In genomic region chr13:49936085-49936942, GRCh38 we compare ENCODE assay signal across 1 cellular context.
TF ChIP-seq lines count a peak whose summit lies in the region.

Gene SPRYD7, minus strand, starts transcription at chr13:49936340. Its CDS starts 105 bp downstream, at chr13:49936235.

TF ChIP-seq in HepG2, 621 proteins besides CTCF, POLR2A, EP300 and RAD21 (continued from another document):
- TF ChIP-seq TFE3 (CRISPR knock-in tag; IDR thresholded peaks at IDR 0.05) (peak; percentile 69; the same call in 1 of the 2 replicates), GLMP (CRISPR knock-in tag; IDR thresholded peaks at IDR 0.05; ENCODE audit: borderline replicate concordance) (no peak), TEAD3 (CRISPR knock-in tag; optimal IDR thresholded peaks at IDR 0.05; ENCODE audit: borderline replicate concordance) (peak; percentile 89), SALL2 (CRISPR knock-in tag; IDR thresholded peaks at IDR 0.05) (peak; percentile 90; the same call in 1 of the 2 replicates), KDM5A (IDR thresholded peaks at IDR 0.05; ENCODE audit: borderline replicate concordance, low read length) (no peak), NR3C1 (CRISPR knock-in tag; IDR thresholded peaks at IDR 0.05) (no peak), KDM2A (CRISPR knock-in tag; IDR thresholded peaks at IDR 0.05; ENCODE audit: borderline replicate concordance, low read depth) (peak; percentile 97), ZNF616 (CRISPR knock-in tag; IDR thresholded peaks at IDR 0.05; ENCODE audit: low read depth) (0 out of 2 replicates have a peak, but pooled peaks have one; percentile 51), HMG20A (CRISPR knock-in tag; IDR thresholded peaks at IDR 0.05; ENCODE audit: borderline replicate concordance) (no peak; the same call in 1 of the 2 replicates), PRDM10 (CRISPR knock-in tag; IDR thresholded peaks at IDR 0.05; ENCODE audit: low read depth) (peak; percentile 66; the same call in 1 of the 2 replicates), HOXA5 (CRISPR knock-in tag; IDR thresholded peaks at IDR 0.05) (peak; percentile 56), YEATS4 (CRISPR knock-in tag; IDR thresholded peaks at IDR 0.05; ENCODE audit: borderline replicate concordance) (peak; percentile 94), GMEB2 (CRISPR knock-in tag; IDR thresholded peaks at IDR 0.05; ENCODE audit: low read depth) (no peak), CSRNP1 (CRISPR knock-in tag; IDR thresholded peaks at IDR 0.05) (peak; percentile 95; the same call in 1 of the 2 replicates), SOX5 (CRISPR knock-in tag; IDR thresholded peaks at IDR 0.05; ENCODE audit: borderline replicate concordance) (peak; percentile 62; the same call in 1 of the 2 replicates), ZNF513 (CRISPR knock-in tag; conservative IDR thresholded peaks at IDR 0.05) (no peak), ZNF160 (CRISPR knock-in tag; IDR thresholded peaks at IDR 0.05) (peak; percentile 70; the same call in 1 of the 2 replicates), ZNF501 (CRISPR knock-in tag; IDR thresholded peaks at IDR 0.05) (peak; percentile 90), NFIB (CRISPR knock-in tag; IDR thresholded peaks at IDR 0.05; ENCODE audit: borderline replicate concordance) (no peak), ZNF430 (CRISPR knock-in tag; IDR thresholded peaks at IDR 0.05) (0 out of 2 replicates have a peak, but pooled peaks have one; percentile 35), PCBP1 (IDR thresholded peaks at IDR 0.05; ENCODE audit: borderline replicate concordance, low read depth, low read length) (0 out of 2 replicates have a peak, but pooled peaks have one; percentile 76), ZNF460 (CRISPR knock-in tag; IDR thresholded peaks at IDR 0.05; ENCODE audit: borderline replicate concordance) (no peak), POLR2AphosphoS2 (IDR thresholded peaks at IDR 0.05; ENCODE audit: low read depth, low read length) (no peak), ZNF383 (CRISPR knock-in tag; IDR thresholded peaks at IDR 0.05; ENCODE audit: borderline replicate concordance) (no peak), BCL6 (CRISPR knock-in tag; IDR thresholded peaks at IDR 0.05) (peak; percentile 70), SATB2 (CRISPR knock-in tag; IDR thresholded peaks at IDR 0.05) (no peak), HNF1B (CRISPR knock-in tag; IDR thresholded peaks at IDR 0.05) (peak; percentile 90), HNRNPUL1 (IDR thresholded peaks at IDR 0.05; ENCODE audit: low read depth, low read length) (no peak), SCMH1 (CRISPR knock-in tag; IDR thresholded peaks at IDR 0.05; ENCODE audit: borderline replicate concordance) (no peak), TFAP4 (IDR thresholded peaks at IDR 0.05; ENCODE audit: borderline replicate concordance, low read depth) (peak; percentile 66; the same call in 1 of the 2 replicates), FOSL2 (CRISPR knock-in tag; IDR thresholded peaks at IDR 0.05) (peak; percentile 70), POLR2G (IDR thresholded peaks at IDR 0.05; ENCODE audit: low read depth, low read length) (peak; percentile 82), SKIL (CRISPR knock-in tag; IDR thresholded peaks at IDR 0.05; ENCODE audit: borderline replicate concordance) (no peak; the same call in 1 of the 2 replicates), ZNF354B (CRISPR knock-in tag; IDR thresholded peaks at IDR 0.05) (no peak), CSRNP2 (CRISPR knock-in tag; conservative IDR thresholded peaks at IDR 0.05; ENCODE audit: low read depth) (no peak), SRF (IDR thresholded peaks at IDR 0.05; ENCODE audit: low read depth, low read length) (no peak), SIN3B (IDR thresholded peaks at IDR 0.05; ENCODE audit: low read length) (no peak)
